ENCODE assay signal across 11 cellular contexts in genomic region chr9:115369322-115369957, GRCh38.
A peak's percentile ranks its signal among the peaks of the same experiment; 100 is the strongest.
DNase-seq lines count a peak whose midpoint lies in the region; ATAC-seq, FAIRE-seq and TF ChIP-seq lines count a peak whose summit lies in the region.
"Had no signal": no experiment of that assay in that cellular context is flagged by ENCODE, and none has a peak within 500 bp of the region (broad histone marks: within the 10 kb centered on the region; RNA-seq: fewer than 3 reads in every experiment).

No MANE protein-coding gene starts in this region.

- H3K4me3 ChIP-seq in AG10803 (ENCODE audit: low read length) (no peak overlapping the region), bronchial epithelial cell (ENCODE audit: low read depth, low read length) (no peak overlapping the region)
- H3K4me3 ChIP-seq: psoas muscle had no signal

- H3K27me3 Mint-ChIP-seq in activated T-cell treated with anti-CD3 and anti-CD28 coated beads, Interleukin-2, amount 50 U/mL, for 4 hours (ENCODE audit: low read depth), result no peaks in the 10 kb centered on the region

- no peaks in the 10 kb centered on the region for H3K36me3 ChIP-seq in bronchial epithelial cell (ENCODE audit: control insufficient read depth, insufficient read depth, low read length)

- FAIRE-seq in bronchial epithelial cell (lab: Jason Lieb, UNC) (no peak), GM12891 (lab: Jason Lieb, UNC) (no peak)
- FAIRE-seq: H1 had no signal

- TF ChIP-seq CTCF in AG10803 (conservative IDR thresholded peaks at IDR 0.05; ENCODE audit: low read length), result no peak
- no peak for TF ChIP-seq CTCF in bronchial epithelial cell (IDR thresholded peaks at IDR 0.05; ENCODE audit: insufficient read depth, low read length, severe bottlenecking)

- H3K9me3 Mint-ChIP-seq in activated T-cell treated with anti-CD3 and anti-CD28 coated beads, Interleukin-2, amount 50 U/mL, for 4 hours, result peaks cover 5% of the 10 kb centered on the region

- no peak for ATAC-seq in GM21528 (IDR thresholded peaks at IDR 0.05; ENCODE audit: low FRiP score, unreplicated experiment)
- ATAC-seq in activated T-cell treated with anti-CD3 and anti-CD28 coated beads, Interleukin-2, amount 50 U/mL, for 4 hours, result no peak
- ATAC-seq: psoas muscle had no signal

- H3K27me3 ChIP-seq in bronchial epithelial cell (ENCODE audit: control insufficient read depth, insufficient read depth, low read length), result no peaks in the 10 kb centered on the region

- H3K36me3 Mint-ChIP-seq in activated T-cell treated with anti-CD3 and anti-CD28 coated beads, Interleukin-2, amount 50 U/mL, for 4 hours (ENCODE audit: insufficient read depth), result no peaks in the 10 kb centered on the region

- TF ChIP-seq POLR2A in GM12891 (IDR thresholded peaks at IDR 0.05; ENCODE audit: low read depth, low read length), result no peak

- DNase-seq in AG10803 (ENCODE audit: low read depth), result peak; percentile 77
- peak; percentile 90 for DNase-seq in NCI-H1092 treated with DMSO at 0.1 percent for 48 hours (lab: John Stamatoyannopoulos, UW)
- peak; percentile 91 for DNase-seq in bronchial epithelial cell (ENCODE audit: low read depth)
- peak; percentile 40 for DNase-seq in left kidney (ENCODE audit: low read depth, low spot score)
- DNase-seq in T-helper 9 cell, result no peak
- DNase-seq in GM12891 (ENCODE audit: insufficient read length, low spot score), result no peak
- DNase-seq in activated T-cell treated with anti-CD3 and anti-CD28 coated beads, Interleukin-2, amount 50 U/mL, for 4 hours, result no peak
- DNase-seq: cerebellar nuclear complex, psoas muscle had no signal

- H3K4me1 Mint-ChIP-seq in activated T-cell treated with anti-CD3 and anti-CD28 coated beads, Interleukin-2, amount 50 U/mL, for 4 hours (ENCODE audit: low read depth), result no peaks in the 10 kb centered on the region

- H3K4me3 Mint-ChIP-seq in activated T-cell treated with anti-CD3 and anti-CD28 coated beads, Interleukin-2, amount 50 U/mL, for 4 hours, result no peak overlapping the region

TF ChIP-seq in GM12891, 5 proteins besides CTCF, POLR2A, EP300 and RAD21:
- TF ChIP-seq SPI1 (IDR thresholded peaks at IDR 0.05; ENCODE audit: low read depth, low read length) (no peak), POU2F2 (IDR thresholded peaks at IDR 0.05; ENCODE audit: low read depth, low read length) (no peak), PAX5 (IDR thresholded peaks at IDR 0.05; ENCODE audit: insufficient read depth, low read length, severe bottlenecking) (no peak), POLR2AphosphoS5 (IDR thresholded peaks at IDR 0.05; ENCODE audit: low read depth, low read length) (no peak), TAF1 (IDR thresholded peaks at IDR 0.05; ENCODE audit: low read depth, low read length) (no peak)

Comparison
In these comparisons a context has a peak if more than half of its experiments do, and no peak if none do; other contexts are left out.
1. DNase-seq: peak in AG10803 (single experiment), NCI-H1092 treated with DMSO at 0.1 percent for 48 hours (single experiment), bronchial epithelial cell (single experiment) and left kidney (single experiment); none in T-helper 9 cell (single experiment), GM12891 (single experiment) and activated T-cell treated with anti-CD3 and anti-CD28 coated beads, Interleukin-2, amount 50 U/mL, for 4 hours (single experiment).